Comparison of ENCODE assay signal across 8 cellular contexts in the genomic region with DNA sequence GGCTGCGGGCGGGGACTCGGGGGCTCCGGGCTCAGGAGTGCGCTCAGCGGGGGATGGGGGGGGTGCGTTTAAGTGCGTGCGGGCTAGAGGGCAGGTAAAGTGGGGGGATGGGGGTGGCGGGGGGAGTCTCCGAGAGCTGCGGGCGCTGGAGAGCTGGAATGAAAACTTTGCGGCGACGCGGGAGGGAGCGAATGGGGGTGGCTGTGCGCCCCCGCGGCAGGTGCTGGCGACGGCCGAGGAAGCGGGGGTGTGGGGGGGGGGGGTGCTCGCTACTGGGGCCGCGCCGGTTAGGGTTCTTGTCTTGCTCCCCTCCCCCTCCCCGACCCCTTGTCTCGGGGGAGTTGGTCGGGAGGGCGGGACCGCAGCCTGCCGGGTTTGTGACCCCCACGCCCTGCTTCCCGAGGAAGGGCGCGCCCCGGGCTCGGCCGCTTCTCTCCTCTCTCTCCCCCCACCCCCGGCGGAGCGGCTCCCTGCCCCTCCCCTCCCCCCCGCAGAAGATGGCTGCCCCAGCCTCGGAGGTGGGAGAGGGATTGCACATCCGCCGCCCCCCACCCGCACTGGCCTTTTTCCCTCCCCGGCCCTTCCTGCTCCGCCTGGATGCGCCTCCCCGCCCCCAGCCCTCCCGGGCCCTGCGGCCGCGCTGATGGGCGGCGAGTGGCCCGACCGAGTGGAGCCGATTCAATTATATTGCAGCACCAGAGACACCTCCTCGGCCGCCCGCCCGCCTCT. TPM values are rescaled to one million over a fixed set of nuclear protein-coding genes. Genes with fewer than 3 reads are reported as not detected.
DNase-seq lines count a peak whose midpoint lies in the region; ATAC-seq lines count a peak whose summit lies in the region.

No MANE protein-coding gene starts in this region.

- peak overlapping the region; percentile 13 for H3K4me3 Mint-ChIP-seq in activated T-helper 2 cell treated with anti-CD3 and anti-CD28 coated beads, Interferon-gamma antibody, Interleukin-2, Interleukin-4, amounts not matched to agents 10 μg/mL and 5 μg/mL and 100 μg/mL, durations not matched to agents 14 hours and 24 hours and 36 hours (ENCODE audit: low read depth)

- DNase-seq in stimulated activated CD4-positive, alpha-beta T cell treated with anti-CD3 and anti-CD28 coated beads, Interleukin-4, amount 100 ng/mL, for 1 hour, result peak; percentile 20
- DNase-seq in stimulated activated CD4-positive, alpha-beta T cell treated with anti-CD3 and anti-CD28 coated beads, Interleukin-12 subunit alpha, Interleukin-12 subunit beta, amount 100 ng/mL, for 4 hours, result no peak
- DNase-seq in NCI-H226, result peak; percentile 55
- peak; percentile 17 for DNase-seq in activated T-helper 2 cell treated with anti-CD3 and anti-CD28 coated beads, Interferon-gamma antibody, Interleukin-2, Interleukin-4, amounts not matched to agents 10 μg/mL and 5 μg/mL and 100 μg/mL, durations not matched to agents 14 hours and 24 hours and 36 hours (ENCODE audit: low spot score)
- peak in 28 of 51 donors; percentile 4 to 57 (median 29) for DNase-seq in hypothalamus (lab: John Stamatoyannopoulos, UW)

- ATAC-seq in HG02798 (IDR thresholded peaks at IDR 0.05; ENCODE audit: poor library complexity, unreplicated experiment) (no peak), HG03135 (IDR thresholded peaks at IDR 0.05; ENCODE audit: unreplicated experiment) (no peak)

- peak overlapping the region; percentile 96 for H3K4me2 ChIP-seq in skeletal muscle satellite cell (ENCODE audit: low read length)

- peak overlapping the region; percentile 72 for H3K4me3 ChIP-seq in skeletal muscle satellite cell (ENCODE audit: low read length)

- H3K27me3 Mint-ChIP-seq in activated T-helper 2 cell treated with anti-CD3 and anti-CD28 coated beads, Interferon-gamma antibody, Interleukin-2, Interleukin-4, amounts not matched to agents 10 μg/mL and 5 μg/mL and 100 μg/mL, durations not matched to agents 14 hours and 24 hours and 36 hours (ENCODE audit: low read depth), result peaks cover 1% of the 10 kb centered on the region

- H3K27me3 ChIP-seq in skeletal muscle satellite cell (ENCODE audit: control insufficient read depth, insufficient read depth, low read length), result no peaks in the 10 kb centered on the region

- H3K9ac ChIP-seq in skeletal muscle satellite cell (ENCODE audit: low read depth, low read length), result peak overlapping the region; percentile 69

- peaks cover 3% of the 10 kb centered on the region for H3K36me3 Mint-ChIP-seq in activated T-helper 2 cell treated with anti-CD3 and anti-CD28 coated beads, Interferon-gamma antibody, Interleukin-2, Interleukin-4, amounts not matched to agents 10 μg/mL and 5 μg/mL and 100 μg/mL, durations not matched to agents 14 hours and 24 hours and 36 hours (ENCODE audit: low read depth)

- peaks cover 36% of the 10 kb centered on the region for H3K4me1 Mint-ChIP-seq in activated T-helper 2 cell treated with anti-CD3 and anti-CD28 coated beads, Interferon-gamma antibody, Interleukin-2, Interleukin-4, amounts not matched to agents 10 μg/mL and 5 μg/mL and 100 μg/mL, durations not matched to agents 14 hours and 24 hours and 36 hours (ENCODE audit: low read depth)

- peaks cover 27% of the 10 kb centered on the region for H3K4me1 ChIP-seq in skeletal muscle satellite cell (ENCODE audit: control insufficient read depth, insufficient read depth, low read length)

- H3K9me3 ChIP-seq in skeletal muscle satellite cell (replicated peaks; ENCODE audit: low read length), result no peaks in the 10 kb centered on the region

- no peaks in the 10 kb centered on the region for H3K36me3 ChIP-seq in skeletal muscle satellite cell (ENCODE audit: insufficient read depth, low read length)

- intact Hi-C loops in activated T-helper 2 cell treated with anti-CD3 and anti-CD28 coated beads, Interferon-gamma antibody, Interleukin-2, Interleukin-4, amounts not matched to agents 10 μg/mL and 5 μg/mL and 100 μg/mL, durations not matched to agents 14 hours and 24 hours and 36 hours (cut with micrococcal nuclease), result loop anchor here (2.0 kb wide), 1 partner anchor 307 kb away; no protein-coding TSS in a partner anchor

- H3K27ac Mint-ChIP-seq in activated T-helper 2 cell treated with anti-CD3 and anti-CD28 coated beads, Interferon-gamma antibody, Interleukin-2, Interleukin-4, amounts not matched to agents 10 μg/mL and 5 μg/mL and 100 μg/mL, durations not matched to agents 14 hours and 24 hours and 36 hours, result no peak overlapping the region

- H3K9me3 Mint-ChIP-seq in activated T-helper 2 cell treated with anti-CD3 and anti-CD28 coated beads, Interferon-gamma antibody, Interleukin-2, Interleukin-4, amounts not matched to agents 10 μg/mL and 5 μg/mL and 100 μg/mL, durations not matched to agents 14 hours and 24 hours and 36 hours, result no peaks in the 10 kb centered on the region

RNA-seq across cellular contexts. Expression of a gene that starts 0.7 kb away (rescaled TPM):
- 37.2 and 39.4 TPM in 2 replicates for total RNA-seq in activated T-helper 2 cell treated with anti-CD3 and anti-CD28 coated beads, Interferon-gamma antibody, Interleukin-2, Interleukin-4, amounts not matched to agents 10 μg/mL and 5 μg/mL and 100 μg/mL, durations not matched to agents 14 hours and 24 hours and 36 hours
- 23.6 and 27.6 TPM in 2 replicates for total RNA-seq in skeletal muscle satellite cell (2012; rRNA removed)
